Comparison of ENCODE assay signal across 27 cellular contexts in the genomic region with DNA sequence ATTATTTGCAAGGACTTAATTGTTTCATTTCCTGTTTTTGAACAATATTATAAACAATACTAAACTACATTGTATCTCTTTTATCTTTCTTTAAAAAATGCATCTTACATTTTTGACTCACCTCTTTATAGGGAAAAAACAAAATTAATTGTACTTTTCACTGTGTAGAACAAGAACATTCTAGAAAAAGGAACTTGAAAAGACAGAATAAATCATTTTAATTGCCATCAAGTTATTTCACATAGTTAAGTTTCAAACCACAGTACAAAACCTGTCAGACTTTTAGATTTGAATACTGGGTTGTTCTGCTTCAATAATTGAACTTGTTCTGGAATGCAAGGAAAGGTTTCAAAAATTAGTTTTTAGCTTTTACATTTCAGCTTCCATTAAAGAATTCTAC.
"Had no signal": no experiment of that assay in that cellular context is flagged by ENCODE, and none has a peak within 500 bp of the region (broad histone marks: within the 10 kb centered on the region; RNA-seq: fewer than 3 reads in every experiment).

No MANE protein-coding gene starts in this region.

- DNase-seq: cortex of kidney; effector memory CD8-positive, alpha-beta T cell; gastrocnemius medialis; head of caudate nucleus; mesenchymal stem cell; mucosa of descending colon; naive B cell; stimulated activated CD4-positive, alpha-beta T cell treated with anti-CD3 and anti-CD28 coated beads, Interleukin-12 subunit alpha, Interleukin-12 subunit beta, amount 100 ng/mL, for 4 hours; stimulated activated CD4-positive, alpha-beta T cell treated with anti-CD3 and anti-CD28 coated beads, Interleukin-1b, Interleukin-23, amount 100 ng/mL, for 48 hours; stimulated activated CD4-positive, alpha-beta T cell treated with anti-CD3 and anti-CD28 coated beads, Interleukin-4, amount 100 ng/mL, for 1 hour; stimulated activated naive CD4-positive, alpha-beta T cell treated with Interleukin-2 at 50 U/mL for 16 hours; substantia nigra; testis; tibial artery had no signal

- H3K9me3 Mint-ChIP-seq: effector memory CD8-positive, alpha-beta T cell; naive B cell; natural killer cell treated with Interleukin-12 subunit alpha and Interleukin-12 subunit beta and Interleukin-15 and Interleukin-18, amount 100 ng/mL, for 72 hours; neural crest cell; stimulated activated effector memory CD8-positive, alpha-beta T cell treated with anti-CD3 and anti-CD28 coated beads, Interleukin-12 subunit alpha, Interleukin-12 subunit beta, amount 100 ng/mL, for 72 hours; type B pancreatic cell had no signal

- H3K27me3 Mint-ChIP-seq: effector memory CD8-positive, alpha-beta T cell; naive B cell; natural killer cell treated with Interleukin-12 subunit alpha and Interleukin-12 subunit beta and Interleukin-15 and Interleukin-18, amount 100 ng/mL, for 72 hours; progenitor cell of endocrine pancreas; type B pancreatic cell had no signal

- H3K27ac ChIP-seq: gastrocnemius medialis, neutrophil, parathyroid adenoma, right atrium auricular region, testis, tibial artery had no signal

- H3K4me1 ChIP-seq: right atrium auricular region, testis had no signal

- H3K4me3 Mint-ChIP-seq: effector memory CD8-positive, alpha-beta T cell; mesothelial cell of epicardium; naive B cell; natural killer cell treated with Interleukin-12 subunit alpha and Interleukin-12 subunit beta and Interleukin-15 and Interleukin-18, amount 100 ng/mL, for 72 hours; neural crest cell; stimulated activated effector memory CD8-positive, alpha-beta T cell treated with anti-CD3 and anti-CD28 coated beads, Interleukin-12 subunit alpha, Interleukin-12 subunit beta, amount 100 ng/mL, for 72 hours; type B pancreatic cell had no signal

- H3K27me3 ChIP-seq: gastrocnemius medialis, neutrophil, right atrium auricular region, testis, tibial artery had no signal

- H3K4me2 ChIP-seq: smooth muscle cell had no signal

- H3K4me1 Mint-ChIP-seq: neural crest cell had no signal

- H2AFZ ChIP-seq: parathyroid adenoma had no signal

- H3K9me3 ChIP-seq: gastrocnemius medialis, mucosa of descending colon, neutrophil, right atrium auricular region, testis, tibial artery had no signal

- FAIRE-seq: keratinocyte had no signal

- H3K9ac ChIP-seq: parathyroid adenoma had no signal

- H3K27ac Mint-ChIP-seq: effector memory CD8-positive, alpha-beta T cell; mesothelial cell of epicardium; naive B cell; natural killer cell treated with Interleukin-12 subunit alpha and Interleukin-12 subunit beta and Interleukin-15 and Interleukin-18, amount 100 ng/mL, for 72 hours; progenitor cell of endocrine pancreas; stimulated activated effector memory CD8-positive, alpha-beta T cell treated with anti-CD3 and anti-CD28 coated beads, Interleukin-12 subunit alpha, Interleukin-12 subunit beta, amount 100 ng/mL, for 72 hours; type B pancreatic cell had no signal

- H3K36me3 ChIP-seq: gastrocnemius medialis, neutrophil, right atrium auricular region, tibial artery had no signal

- H3K4me3 ChIP-seq: gastrocnemius medialis, mucosa of descending colon, right atrium auricular region, smooth muscle cell, testis, tibial artery had no signal

- ATAC-seq: effector memory CD8-positive, alpha-beta T cell; gastrocnemius medialis; left lobe of liver; mucosa of descending colon; natural killer cell treated with Interleukin-12 subunit alpha and Interleukin-12 subunit beta and Interleukin-15 and Interleukin-18, amount 100 ng/mL, for 72 hours; sciatic nerve; stimulated activated effector memory CD8-positive, alpha-beta T cell treated with anti-CD3 and anti-CD28 coated beads, Interleukin-12 subunit alpha, Interleukin-12 subunit beta, amount 100 ng/mL, for 72 hours had no signal

- H3K79me2 ChIP-seq: parathyroid adenoma had no signal

- H3K36me3 Mint-ChIP-seq: mesothelial cell of epicardium; naive B cell; natural killer cell treated with Interleukin-12 subunit alpha and Interleukin-12 subunit beta and Interleukin-15 and Interleukin-18, amount 100 ng/mL, for 72 hours had no signal
